ENCODE assay signal across 32 cellular contexts in genomic region chr11:13534358-13534757, GRCh38. TPM values are rescaled to one million over a fixed set of nuclear protein-coding genes. Genes with fewer than 3 reads are reported as not detected.
"Had no signal": no experiment of that assay in that cellular context is flagged by ENCODE, and none has a peak within 500 bp of the region (broad histone marks: within the 10 kb centered on the region; RNA-seq: fewer than 3 reads in every experiment).

No MANE protein-coding gene starts in this region.

- H3K27ac Mint-ChIP-seq: stimulated activated effector memory CD8-positive, alpha-beta T cell treated with anti-CD3 and anti-CD28 coated beads, Interleukin-12 subunit alpha, Interleukin-12 subunit beta, amount 100 ng/mL, for 72 hours; stimulated activated memory B cell treated with anti-CD40 and anti-IgM and Interleukin-4, amounts not matched to agents 10 μg/mL and 1 μg/mL and 100 μg/mL, for 72 hours; stimulated activated naive B cell treated with anti-CD40 and anti-IgM and Interleukin-4, amounts not matched to agents 10 μg/mL and 1 μg/mL and 100 μg/mL, for 72 hours; stimulated activated naive CD8-positive, alpha-beta T cell treated with anti-CD3 and anti-CD28 coated beads, Interleukin-15, amount 100 ng/mL, for 72 hours; stimulated activated naive CD8-positive, alpha-beta T cell treated with anti-CD3 and anti-CD28 coated beads, Interleukin-15, Interleukin-2, amounts not matched to agents 100 ng/mL and 50 ng/mL, for 24 hours; type B pancreatic cell had no signal

- H3K27me3 Mint-ChIP-seq: stimulated activated naive CD8-positive, alpha-beta T cell treated with anti-CD3 and anti-CD28 coated beads, Interleukin-15, amount 100 ng/mL, for 72 hours; type B pancreatic cell had no signal

- H3K36me3 Mint-ChIP-seq: stimulated activated effector memory CD8-positive, alpha-beta T cell treated with anti-CD3 and anti-CD28 coated beads, Interleukin-12 subunit alpha, Interleukin-12 subunit beta, amount 100 ng/mL, for 72 hours; type B pancreatic cell had no signal

- H3K27ac ChIP-seq: stomach, suprapubic skin, testis, thoracic aorta, thyroid gland, tibial artery, tibial nerve, transverse colon, upper lobe of left lung, upper lobe of right lung, uterus, vagina had no signal

- H3K4me1 Mint-ChIP-seq: stimulated activated effector memory CD8-positive, alpha-beta T cell treated with anti-CD3 and anti-CD28 coated beads, Interleukin-12 subunit alpha, Interleukin-12 subunit beta, amount 100 ng/mL, for 72 hours; stimulated activated memory B cell treated with anti-CD40 and anti-IgM and Interleukin-4, amounts not matched to agents 10 μg/mL and 1 μg/mL and 100 μg/mL, for 72 hours; stimulated activated naive B cell treated with anti-CD40 and anti-IgM and Interleukin-4, amounts not matched to agents 10 μg/mL and 1 μg/mL and 100 μg/mL, for 72 hours; stimulated activated naive CD8-positive, alpha-beta T cell treated with anti-CD3 and anti-CD28 coated beads, Interleukin-15, amount 100 ng/mL, for 72 hours had no signal

- H3K4me3 Mint-ChIP-seq: stimulated activated effector memory CD8-positive, alpha-beta T cell treated with anti-CD3 and anti-CD28 coated beads, Interleukin-12 subunit alpha, Interleukin-12 subunit beta, amount 100 ng/mL, for 72 hours; stimulated activated memory B cell treated with anti-CD40 and anti-IgM and Interleukin-4, amounts not matched to agents 10 μg/mL and 1 μg/mL and 100 μg/mL, for 72 hours; stimulated activated naive B cell treated with anti-CD40 and anti-IgM and Interleukin-4, amounts not matched to agents 10 μg/mL and 1 μg/mL and 100 μg/mL, for 72 hours; stimulated activated naive CD8-positive, alpha-beta T cell treated with anti-CD3 and anti-CD28 coated beads, Interleukin-15, amount 100 ng/mL, for 72 hours; stimulated activated naive CD8-positive, alpha-beta T cell treated with anti-CD3 and anti-CD28 coated beads, Interleukin-15, Interleukin-2, amounts not matched to agents 100 ng/mL and 50 ng/mL, for 24 hours; type B pancreatic cell had no signal

- H3K36me3 ChIP-seq: stomach, suprapubic skin, thoracic aorta, thyroid gland, tibial artery, tibial nerve, transverse colon, upper lobe of left lung, upper lobe of right lung, uterus, vagina had no signal

- H3K4me3 ChIP-seq: stomach, suprapubic skin, testis, thoracic aorta, thyroid gland, tibial artery, tibial nerve, transverse colon, upper lobe of left lung, upper lobe of right lung, uterus, vagina had no signal

- H3K9me3 ChIP-seq: suprapubic skin, testis, thoracic aorta, thyroid gland, uterus, vagina had no signal

- H3K9me3 Mint-ChIP-seq: type B pancreatic cell had no signal

- DNase-seq: stimulated activated CD4-positive, alpha-beta T cell treated with anti-CD3 and anti-CD28 coated beads, Interleukin-2, amount 100 ng/mL, for 48 hours; stimulated activated CD4-positive, alpha-beta T cell treated with anti-CD3 and anti-CD28 coated beads, Interleukin-4, amount 100 ng/mL, for 1 hour; stimulated activated CD4-positive, alpha-beta T cell treated with anti-CD3 and anti-CD28 coated beads, Interleukin-4, amount 100 ng/mL, for 24 hours; stimulated activated CD4-positive, alpha-beta T cell treated with anti-CD3 and anti-CD28 coated beads, Interleukin-4, amount 100 ng/mL, for 4 hours; stimulated activated CD8-positive, alpha-beta memory T cell treated with anti-CD3 and anti-CD28 coated beads, Interleukin-4, amount 100 ng/mL, for 48 hours; stimulated activated naive B cell treated with anti-CD40 and anti-IgM and Interleukin-4, amounts not matched to agents 10 μg/mL and 1 μg/mL and 100 μg/mL, for 72 hours; stimulated activated naive CD4-positive, alpha-beta T cell; stimulated activated naive CD4-positive, alpha-beta T cell treated with Interleukin-2 at 50 U/mL for 16 hours; stimulated activated naive CD8-positive, alpha-beta T cell treated with anti-CD3 and anti-CD28 coated beads, Interleukin-15, amount 100 ng/mL, for 72 hours; stimulated activated naive CD8-positive, alpha-beta T cell treated with anti-CD3 and anti-CD28 coated beads, Interleukin-15, Interleukin-2, amounts not matched to agents 100 U/mL and 50 U/mL, for 24 hours; stomach; substantia nigra; testis; thyroid gland; tibial artery; transverse colon; trophoblast cell; upper lobe of left lung; upper lobe of right lung; uterus had no signal

- H3K4me1 ChIP-seq: stomach, suprapubic skin, testis, thyroid gland, tibial artery, tibial nerve, transverse colon, upper lobe of left lung, upper lobe of right lung, uterus, vagina had no signal

- H3K27me3 ChIP-seq: stomach, suprapubic skin, testis, thyroid gland, tibial artery, tibial nerve, transverse colon, upper lobe of left lung, upper lobe of right lung, uterus, vagina had no signal

RNA-seq across cellular contexts. Expression of gene PTH, which starts 38.6 kb away (rescaled TPM):
- total RNA-seq: subcutaneous adipose tissue, suprapubic skin, temporal lobe, testis, thoracic aorta, thyroid gland, tibial nerve, transverse colon, upper lobe of left lung, upper lobe of right lung, ureter, urinary bladder, uterus, vagina had no signal
- polyA plus RNA-seq: urinary bladder had no signal
